In the genomic region with DNA sequence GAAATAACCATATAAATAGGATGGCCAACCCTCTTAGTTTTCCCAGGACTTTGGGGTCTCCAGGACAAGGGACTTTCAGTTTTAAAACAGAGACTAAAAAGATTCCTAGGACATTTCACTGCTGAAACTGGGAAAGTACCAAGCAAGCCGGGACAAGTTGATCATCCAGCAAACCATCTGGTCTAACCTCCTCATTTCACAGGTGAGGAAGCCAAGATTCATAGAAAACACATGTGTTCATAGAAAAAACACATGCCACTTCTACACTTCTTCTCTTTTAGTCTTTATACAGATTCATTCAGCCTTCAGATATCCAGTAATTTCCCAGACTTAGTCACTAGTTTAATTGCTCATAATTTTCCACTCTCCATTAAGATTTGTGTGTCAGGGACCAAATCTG, we compare ENCODE assay signal across 17 cellular contexts.
"Had no signal": no experiment of that assay in that cellular context is flagged by ENCODE, and none has a peak within 500 bp of the region (broad histone marks: within the 10 kb centered on the region; RNA-seq: fewer than 3 reads in every experiment).

No MANE protein-coding gene starts in this region.

- H3K36me3 ChIP-seq: gastrocnemius medialis, heart left ventricle, neural progenitor cell, pancreas, tibial nerve had no signal

- H3K9me3 ChIP-seq: body of pancreas, gastrocnemius medialis, pancreas, tibial nerve had no signal

- H2AFZ ChIP-seq: neural progenitor cell had no signal

- H3K27me3 ChIP-seq: body of pancreas, gastrocnemius medialis, heart left ventricle, neural progenitor cell, pancreas, tibial nerve had no signal

- H3K4me1 Mint-ChIP-seq: central memory CD8-positive, alpha-beta T cell; immature natural killer cell; stimulated activated memory B cell treated with anti-CD40 and anti-IgM and Interleukin-4, amounts not matched to agents 10 μg/mL and 1 μg/mL and 100 μg/mL, for 72 hours had no signal

- H3K4me3 Mint-ChIP-seq: activated CD4-positive, alpha-beta T cell treated with anti-CD3 and anti-CD28 coated beads, Interleukin-2, amount 10 ng/mL, durations not matched to agents 7 days and 5 days; activated naive CD8-positive, alpha-beta T cell; central memory CD8-positive, alpha-beta T cell; immature natural killer cell; neural progenitor cell; stimulated activated memory B cell treated with anti-CD40 and anti-IgM and Interleukin-4, amounts not matched to agents 10 μg/mL and 1 μg/mL and 100 μg/mL, for 72 hours had no signal

- H3K9ac ChIP-seq: neural progenitor cell had no signal

- H3K27ac ChIP-seq: body of pancreas, coronary artery, gastrocnemius medialis, neural progenitor cell, pancreas, tibial nerve had no signal

- DNase-seq: activated CD4-positive, alpha-beta T cell treated with anti-CD3 and anti-CD28 coated beads, Interleukin-2, amount 10 ng/mL, durations not matched to agents 7 days and 5 days; activated CD8-positive, alpha-beta memory T cell treated with anti-CD3 and anti-CD28 coated beads, Interleukin-2, amount 50 U/mL, for 48 hours; activated gamma-delta T cell; activated T-cell treated with anti-CD3 and anti-CD28 coated beads, Interleukin-2, amount 50 U/mL, for 72 hours; amniotic stem cell; body of pancreas; effector CD4-positive, alpha-beta T cell; gastrocnemius medialis; heart left ventricle; immature natural killer cell; pancreas had no signal

- H3K4me3 ChIP-seq: body of pancreas, coronary artery, gastrocnemius medialis, heart left ventricle, neural progenitor cell, pancreas, tibial nerve had no signal

- H3K4me2 ChIP-seq: neural progenitor cell had no signal

- H3K9me3 Mint-ChIP-seq: activated CD4-positive, alpha-beta T cell treated with anti-CD3 and anti-CD28 coated beads, Interleukin-2, amount 10 ng/mL, durations not matched to agents 7 days and 5 days; central memory CD8-positive, alpha-beta T cell; immature natural killer cell; neural progenitor cell; stimulated activated memory B cell treated with anti-CD40 and anti-IgM and Interleukin-4, amounts not matched to agents 10 μg/mL and 1 μg/mL and 100 μg/mL, for 72 hours had no signal

- H3K27ac Mint-ChIP-seq: activated CD4-positive, alpha-beta T cell treated with anti-CD3 and anti-CD28 coated beads, Interleukin-2, amount 10 ng/mL, durations not matched to agents 7 days and 5 days; activated naive CD8-positive, alpha-beta T cell; activated T-cell treated with anti-CD3 and anti-CD28 coated beads, Interleukin-2, amount 50 U/mL, for 72 hours; immature natural killer cell; neural progenitor cell; stimulated activated memory B cell treated with anti-CD40 and anti-IgM and Interleukin-4, amounts not matched to agents 10 μg/mL and 1 μg/mL and 100 μg/mL, for 72 hours had no signal

- H3K36me3 Mint-ChIP-seq: activated naive CD8-positive, alpha-beta T cell; immature natural killer cell; neural progenitor cell; stimulated activated memory B cell treated with anti-CD40 and anti-IgM and Interleukin-4, amounts not matched to agents 10 μg/mL and 1 μg/mL and 100 μg/mL, for 72 hours had no signal

- FAIRE-seq: pancreas had no signal
